ENCODE assay signal across 15 cellular contexts in the genomic region with DNA sequence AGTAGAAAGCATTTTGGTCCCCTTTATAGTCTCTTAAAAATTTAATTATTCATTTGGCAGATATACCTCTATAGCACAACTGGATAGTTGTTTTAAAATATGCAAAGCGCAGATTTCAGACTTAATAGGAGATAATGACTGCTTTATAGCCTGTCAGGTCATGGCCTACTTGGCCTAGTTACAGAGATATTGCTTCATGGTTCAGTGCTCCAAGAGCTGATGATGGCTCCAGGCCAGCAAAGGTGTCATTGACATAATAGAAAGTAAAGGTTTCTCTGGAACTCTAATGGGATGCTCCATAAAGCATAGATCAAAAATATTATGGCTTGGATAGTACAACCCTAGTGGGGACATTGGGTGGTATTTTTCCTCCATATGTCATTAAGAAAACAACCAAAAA.
"Had no signal": no experiment of that assay in that cellular context is flagged by ENCODE, and none has a peak within 500 bp of the region (broad histone marks: within the 10 kb centered on the region; RNA-seq: fewer than 3 reads in every experiment).

No MANE protein-coding gene starts in this region.

- H3K4me1 ChIP-seq: heart left ventricle, suprapubic skin, upper lobe of left lung had no signal

- ATAC-seq: heart left ventricle, left ventricle myocardium superior had no signal

- H3K9me3 ChIP-seq: heart left ventricle, suprapubic skin, upper lobe of left lung had no signal

- H3K27ac ChIP-seq: heart left ventricle, suprapubic skin, upper lobe of left lung had no signal

- H3K27me3 ChIP-seq: heart left ventricle, suprapubic skin, upper lobe of left lung had no signal

- DNase-seq: activated CD4-positive, alpha-beta T cell treated with anti-CD3 and anti-CD28 coated beads, Interleukin-2, amount 10 ng/mL, durations not matched to agents 7 days and 5 days; activated CD4-positive, CD25-positive, alpha-beta regulatory T cell; activated naive CD4-positive, alpha-beta T cell treated with anti-CD3 and anti-CD28 coated beads, Interleukin-2, amount 10 ng/mL, durations not matched to agents 7 days and 5 days; central memory CD4-positive, alpha-beta T cell; cortex of kidney; effector CD8-positive, alpha-beta T cell; heart left ventricle; islet precursor cell; left ventricle myocardium superior; mesendoderm; nephron progenitor cell; stimulated activated CD4-positive, alpha-beta T cell treated with anti-CD3 and anti-CD28 coated beads, Interleukin-12 subunit alpha, Interleukin-12 subunit beta, amount 100 ng/mL, for 4 hours; stimulated activated naive CD4-positive, alpha-beta T cell treated with Interleukin-2 at 50 U/mL for 16 hours; upper lobe of left lung had no signal

- H3K36me3 ChIP-seq: heart left ventricle, suprapubic skin, upper lobe of left lung had no signal

- H3K4me3 ChIP-seq: heart left ventricle, suprapubic skin, upper lobe of left lung had no signal
